In genomic region chr17:59892849-59893616, GRCh38 we compare ENCODE assay signal across 8 cellular contexts. TPM values are rescaled to one million over a fixed set of nuclear protein-coding genes. Genes with fewer than 3 reads are reported as not detected.
DNase-seq lines count a peak whose midpoint lies in the region; ATAC-seq and TF ChIP-seq lines count a peak whose summit lies in the region.

Gene RPS6KB1 (plus strand): TSS chr17:59893121. CDS start chr17:59893185, 64 bp downstream.
Gene TUBD1 (minus strand): TSS chr17:59892943. CDS start chr17:59891002, 1,941 bp downstream.

- peak within 1 kb of the TSS; percentile 61 for H3K27ac ChIP-seq in SK-N-MC
- peak within 1 kb of the TSS; percentile 80 to 98 (median 93) for H3K27ac ChIP-seq in gastroesophageal sphincter
- peak within 1 kb of the TSS; percentile 82 for H3K27ac ChIP-seq in neutrophil
- peak within 1 kb of the TSS; percentile 80 for H3K27ac ChIP-seq in substantia nigra (ENCODE audit: low read depth, low read length, poor library complexity, severe bottlenecking)

- peak within 1 kb of the TSS; percentile 92 for H3K9ac ChIP-seq in SK-N-MC (ENCODE audit: insufficient read length)

- H3K4me1 ChIP-seq in gastroesophageal sphincter (peaks cover 0 to 58% (median 3%) of the 10 kb centered on the region in 3 donors), neutrophil (ENCODE audit: control insufficient read depth in 1 of 2, insufficient read depth in 1 of 2, low read depth in 1 of 2, low read length in 1 of 2) (peaks cover 22 to 26% of the 10 kb centered on the region in 2 experiments)

- peak; percentile 96 for TF ChIP-seq POLR2A in NB4 (IDR thresholded peaks at IDR 0.05; ENCODE audit: extremely low read depth, insufficient read length)
- peak; percentile 85 to 92 for TF ChIP-seq POLR2A in gastroesophageal sphincter (IDR thresholded peaks at IDR 0.05)

- no peak for TF ChIP-seq EP300 in gastroesophageal sphincter (IDR thresholded peaks at IDR 0.05)

- peak; percentile 98 for ATAC-seq in gastroesophageal sphincter

- H3K9me3 ChIP-seq in SK-N-MC (ENCODE audit: low read depth, low read length), result no peaks in the 10 kb centered on the region
- no peaks in the 10 kb centered on the region for H3K9me3 ChIP-seq in gastroesophageal sphincter
- H3K9me3 ChIP-seq in neutrophil, result no peaks in the 10 kb centered on the region

- H3K27me3 ChIP-seq in gastroesophageal sphincter (no peaks in the 10 kb centered on the region), neutrophil (no peaks in the 10 kb centered on the region)

- DNase-seq in GM03348 (ENCODE audit: low spot score) (peak; percentile 99), HFF-Myc (ENCODE audit: extremely low read depth, low read depth) (peak; percentile 99), NB4 (ENCODE audit: low read depth) (peak; percentile 99), SK-N-MC (ENCODE audit: low read depth, low spot score) (peak; percentile 99), substantia nigra (lab: John Stamatoyannopoulos, UW) (peak; percentile 71 to 98 (median 92))
- DNase-seq in activated naive CD4-positive, alpha-beta T cell treated with anti-CD3 and anti-CD28 coated beads, Interleukin-2, amount 50 U/mL, for 16 hours, result peak; percentile 95

- 0 to 1% methylated on average over 4 to 18 of the region's 60 CpGs for WGBS in gastroesophageal sphincter (ENCODE audit: low coverage in 1 of 2), 2 donors

- H3K4me3 ChIP-seq in HFF-Myc (replicated peaks; ENCODE audit: low read depth, low read length), result peak within 1 kb of the TSS; percentile 90
- H3K4me3 ChIP-seq in NB4 (ENCODE audit: low read depth, low read length), result peak within 1 kb of the TSS; percentile 95
- peak within 1 kb of the TSS; percentile 91 for H3K4me3 ChIP-seq in SK-N-MC
- peak within 1 kb of the TSS; percentile 74 to 99 for H3K4me3 ChIP-seq in gastroesophageal sphincter
- peak within 1 kb of the TSS; percentile 67 to 97 for H3K4me3 ChIP-seq in neutrophil (ENCODE audit: low read depth in 1 of 2, low read length in 1 of 2)

- TF ChIP-seq CTCF in HFF-Myc (IDR thresholded peaks at IDR 0.05; ENCODE audit: low read depth, low read length, missing control alignments), result no peak
- TF ChIP-seq CTCF in NB4 (IDR thresholded peaks at IDR 0.05; ENCODE audit: low read depth, low read length), result no peak
- no peak for TF ChIP-seq CTCF in gastroesophageal sphincter (IDR thresholded peaks at IDR 0.05)
- TF ChIP-seq CTCF in neutrophil (IDR thresholded peaks at IDR 0.05), result peak; percentile 43

- H3K36me3 ChIP-seq in SK-N-MC (ENCODE audit: insufficient read depth, low read length) (peaks cover 4% of the 10 kb centered on the region; the same call in 1 of the 2 replicates), gastroesophageal sphincter (peaks cover 0 to 27% of the 10 kb centered on the region in 2 donors), neutrophil (peaks cover 7% of the 10 kb centered on the region)

RNA-seq across cellular contexts. Expression of gene RPS6KB1, which starts in this region (rescaled TPM):
- total RNA-seq in gastroesophageal sphincter, result 10 to 100 TPM; 19.2 to 36.3 (median 27.6) TPM

RNA-seq across cellular contexts. Expression of gene TUBD1, which starts in this region (rescaled TPM):
- total RNA-seq in gastroesophageal sphincter, result 10 to 100 TPM in 2 of 4 donors, 1 to 10 TPM in 2; 3.6 to 17.1 (median 10.0) TPM

Comparison
In these comparisons a context has a peak if more than half of its experiments do, and no peak if none do; other contexts are left out.
1. Peak in every context shown above with its lines: DNase-seq, ATAC-seq, H3K4me3 ChIP-seq and H3K27ac ChIP-seq.